ENCODE assay signal across 15 cellular contexts in the genomic region with DNA sequence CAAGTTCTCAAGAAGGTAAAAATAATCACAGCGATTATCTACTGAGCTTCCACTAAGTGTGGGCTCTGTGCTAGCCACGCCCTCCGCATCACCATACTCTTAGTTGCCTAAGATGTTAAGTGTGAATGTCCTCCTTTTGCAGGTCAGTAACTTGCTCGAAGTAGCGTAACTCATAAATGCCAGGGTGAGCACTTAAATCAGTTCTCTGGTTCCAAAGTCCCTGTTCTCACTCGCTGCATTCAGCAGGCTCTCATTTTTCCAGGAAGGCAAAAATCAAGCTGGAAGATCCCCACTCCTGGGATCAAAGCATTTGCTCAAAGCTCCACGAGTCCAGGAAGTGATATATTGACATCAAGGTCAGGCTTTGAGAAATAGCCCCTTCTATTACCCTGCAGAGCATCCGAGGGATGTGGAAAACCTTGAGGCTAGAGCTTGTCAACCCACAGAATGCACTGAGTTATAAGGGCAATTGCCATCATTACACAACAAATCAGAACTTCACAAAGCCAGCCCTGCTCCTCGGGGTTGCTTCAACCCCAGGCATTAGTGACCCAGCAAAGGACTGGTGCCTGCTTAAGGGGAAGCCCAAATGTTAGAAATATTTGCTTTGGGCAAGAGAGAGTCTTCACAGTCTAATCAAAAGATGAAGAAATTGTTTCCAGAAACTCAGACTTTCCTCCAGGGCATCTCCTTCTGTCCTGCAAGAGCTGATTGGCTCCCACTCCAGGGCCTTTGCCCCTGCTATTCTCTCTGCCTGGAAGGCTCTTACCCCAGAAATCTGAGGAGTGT. TPM values are rescaled to one million over a fixed set of nuclear protein-coding genes. Genes with fewer than 3 reads are reported as not detected.
DNase-seq lines count a peak whose midpoint lies in the region; ATAC-seq, FAIRE-seq and TF ChIP-seq lines count a peak whose summit lies in the region.
"Had no signal": no experiment of that assay in that cellular context is flagged by ENCODE, and none has a peak within 500 bp of the region (broad histone marks: within the 10 kb centered on the region; RNA-seq: fewer than 3 reads in every experiment).

No MANE protein-coding gene starts in this region.

- intact Hi-C loops in HepG2 (cut with micrococcal nuclease; ENCODE audit: unreplicated experiment) (no loop called here), right lobe of liver (cut with DNase I) (no loop called here)

- no peaks in the 10 kb centered on the region for H3K27me3 Mint-ChIP-seq in neural crest cell (ENCODE audit: low read depth)

- no peak for TF ChIP-seq RAD21 in HepG2 (CRISPR knock-in tag; IDR thresholded peaks at IDR 0.05)

- ATAC-seq in HepG2 (no peak), right lobe of liver (no peak), HG03520 (IDR thresholded peaks at IDR 0.05; ENCODE audit: unreplicated experiment) (no peak)

- H3K9me3 ChIP-seq in HepG2 (ENCODE audit: low read length) (no peaks in the 10 kb centered on the region), right lobe of liver (no peaks in the 10 kb centered on the region)
- H3K9me3 ChIP-seq: Peyer's patch, SJSA1 had no signal

- TF ChIP-seq CTCF in HepG2 (CRISPR knock-in tag; IDR thresholded peaks at IDR 0.05) (no peak), right lobe of liver (IDR thresholded peaks at IDR 0.05) (no peak), epithelial cell of proximal tubule (conservative IDR thresholded peaks at IDR 0.05; ENCODE audit: low read depth, low read length) (no peak), neural crest cell (conservative IDR thresholded peaks at IDR 0.05) (no peak)

- no peak overlapping the region for H3K4me3 ChIP-seq in HepG2 (replicated peaks in 1 of 3; ENCODE audit: insufficient read depth in 1 of 3, low read depth in 2 of 3, low read length in 3 of 3)
- H3K4me3 ChIP-seq in right lobe of liver, result no peak overlapping the region
- no peak overlapping the region for H3K4me3 ChIP-seq in epithelial cell of proximal tubule (ENCODE audit: low read depth, low read length)
- H3K4me3 ChIP-seq: Peyer's patch, SJSA1 had no signal

- H3K36me3 ChIP-seq in HepG2 (replicated peaks in 1 of 2; ENCODE audit: control insufficient read depth in 1 of 2, insufficient read depth in 2 of 2, low read length in 2 of 2), result no peaks in the 10 kb centered on the region
- H3K36me3 ChIP-seq in right lobe of liver, result no peaks in the 10 kb centered on the region
- H3K36me3 ChIP-seq: Peyer's patch, SJSA1 had no signal

- peak overlapping the region; percentile 30 for H3K27ac Mint-ChIP-seq in neural crest cell (ENCODE audit: unreplicated experiment)
- H3K27ac Mint-ChIP-seq: B cell, HFFc6 had no signal

- CTCF ChIA-PET in HepG2 (lab: Yijun Ruan, JAX; ENCODE audit: low intra/inter-chr PET ratio, low total read pairs), result no interaction called here

- H3K4me3 Mint-ChIP-seq in neural crest cell, result no peak overlapping the region
- H3K4me3 Mint-ChIP-seq: B cell, HFFc6 had no signal

- TF ChIP-seq POLR2A in HepG2 (IDR thresholded peaks at IDR 0.05; ENCODE audit: insufficient read depth in 1 of 2, low read depth in 2 of 2, low read length in 2 of 2) (no peak), right lobe of liver (IDR thresholded peaks at IDR 0.05) (no peak)

- H3K4me1 ChIP-seq in HepG2 (ENCODE audit: insufficient read depth, low read length) (peaks cover 14% of the 10 kb centered on the region), right lobe of liver (no peaks in the 10 kb centered on the region)
- H3K4me1 ChIP-seq: Peyer's patch, SJSA1 had no signal

- no peaks in the 10 kb centered on the region for H3K9me3 Mint-ChIP-seq in neural crest cell
- H3K9me3 Mint-ChIP-seq: HFFc6 had no signal

- 31% methylated on average over 9 of the region's 9 CpGs for WGBS in HepG2 (ENCODE audit: low lambda C conversion rate)
- 62% methylated on average over 8 of the region's 9 CpGs for WGBS in right lobe of liver (ENCODE audit: insufficient coverage, low coverage, low lambda C conversion rate, missing lambda C conversion rate)

- peaks cover 14% of the 10 kb centered on the region for H3K4me1 Mint-ChIP-seq in neural crest cell
- H3K4me1 Mint-ChIP-seq: B cell had no signal

- H3K4me2 ChIP-seq in HepG2 (ENCODE audit: low read depth, low read length), result no peak overlapping the region

- no peak overlapping the region for H3K9ac ChIP-seq in HepG2 (ENCODE audit: insufficient read depth, low read depth, low read length)

- TF ChIP-seq EP300 in HepG2 (IDR thresholded peaks at IDR 0.05; ENCODE audit: low read depth in 2 of 2, low read length in 2 of 2) (no peak), HepG2 (CRISPR knock-in tag; IDR thresholded peaks at IDR 0.05; ENCODE audit: borderline replicate concordance) (no peak)

- H3K27me3 ChIP-seq in HepG2 (ENCODE audit: control insufficient read depth in 1 of 2, insufficient read depth in 2 of 2, low read length in 2 of 2) (peaks cover 0 to 1% of the 10 kb centered on the region in 2 experiments; a peak in 1 of 5 replicates), right lobe of liver (no peaks in the 10 kb centered on the region)
- H3K27me3 ChIP-seq: Peyer's patch, SJSA1 had no signal

- no peak for FAIRE-seq in HepG2 (lab: Jason Lieb, UNC)

- no peak overlapping the region for H2AFZ ChIP-seq in HepG2 (ENCODE audit: low read length)

- in situ Hi-C loops in HepG2 (cut with HindIII; ENCODE audit: extremely low pct_ligation_motif_present, low pct_unique_long_range_greater_than_20kb), result no loop called here

- DNase-seq in HepG2 (ENCODE audit: low spot score), result no peak
- DNase-seq in right lobe of liver, result no peak
- peak; percentile 33 for DNase-seq in epithelial cell of proximal tubule (ENCODE audit: low read depth)
- no peak for DNase-seq in neural crest cell (ENCODE audit: low read depth, low spot score)
- DNase-seq in NCI-H2107 treated with DMSO at 0.1 percent for 48 hours (lab: John Stamatoyannopoulos, UW; ENCODE audit: unreplicated experiment), result no peak
- DNase-seq in activated effector memory CD4-positive, alpha-beta T cell treated with anti-CD3 and anti-CD28 coated beads, Interleukin-2, amount 50 U/mL, for 16 hours, result no peak
- DNase-seq in NCI-H2171 (lab: John Stamatoyannopoulos, UW), result no peak
- DNase-seq: DMS79 treated with DMSO at 0.1 percent for 48 hours, HFFc6, NCI-H1105, NCI-H2081 had no signal

- H3K36me3 Mint-ChIP-seq in neural crest cell (ENCODE audit: low read depth), result no peaks in the 10 kb centered on the region

- no peaks in the 10 kb centered on the region for H4K20me1 ChIP-seq in HepG2 (ENCODE audit: insufficient read depth, low read length)

- POLR2A ChIA-PET in HepG2 (lab: Yijun Ruan, JAX), result no interaction called here

- no TSS peak for BruUV-seq in HepG2 (replicated peaks; lab: Mats Ljungman, UMichigan)

- H3K27ac ChIP-seq in HepG2 (ENCODE audit: extremely low read length, insufficient read depth, low read length) (no peak overlapping the region), right lobe of liver (no peak overlapping the region)
- H3K27ac ChIP-seq: SJSA1 had no signal

- no peaks in the 10 kb centered on the region for H3K79me2 ChIP-seq in HepG2 (ENCODE audit: insufficient read depth, low read length)

TF ChIP-seq in HepG2, 621 proteins besides CTCF, POLR2A, EP300 and RAD21 (continues in another document):
- TF ChIP-seq CSRNP1 (CRISPR knock-in tag; IDR thresholded peaks at IDR 0.05) (no peak), ZNF296 (CRISPR knock-in tag; conservative IDR thresholded peaks at IDR 0.05) (no peak), ZMAT3 (CRISPR knock-in tag; conservative IDR thresholded peaks at IDR 0.05) (no peak), HNF4A (CRISPR knock-in tag; IDR thresholded peaks at IDR 0.05) (peak; percentile 8; the same call in 1 of the 2 replicates), ELF3 (CRISPR knock-in tag; IDR thresholded peaks at IDR 0.05) (no peak), POGZ (CRISPR knock-in tag; IDR thresholded peaks at IDR 0.05) (no peak), SIX4 (CRISPR knock-in tag; IDR thresholded peaks at IDR 0.05) (no peak), ZSCAN29 (CRISPR knock-in tag; conservative IDR thresholded peaks at IDR 0.05) (no peak)

RNA-seq across cellular contexts. Expression of gene SLC30A1, which starts 19.5 kb away (rescaled TPM):
- total RNA-seq in HepG2 (2016; rRNA removed; fragmentation: Illumina TruSeq; extraction: Trizol) (24.4 and 26.8 TPM in 2 replicates), right lobe of liver (10 to 100 TPM; 23.2 to 72.9 (median 48.2) TPM), epithelial cell of proximal tubule (5.4 and 6.9 TPM in 2 replicates), neural crest cell (9.1 and 9.5 TPM in 2 replicates)
- 3.1 and 3.8 TPM in 2 replicates for total RNA-seq in HepG2 (2016; cell fraction: cytosol; rRNA removed; fragmentation: Illumina TruSeq; extraction: Trizol; ENCODE audit: low read depth)
- total RNA-seq in HepG2 (2016; cell fraction: insoluble cytoplasmic fraction; rRNA removed; fragmentation: Illumina TruSeq; extraction: Trizol), result 25.5 and 28.3 TPM in 2 replicates
- 15.5 and 17.6 TPM in 2 replicates for total RNA-seq in HepG2 (2016; cell fraction: membrane; rRNA removed; fragmentation: Illumina TruSeq; extraction: Trizol)
- total RNA-seq in HepG2 (2016; cell fraction: nucleus; rRNA removed; fragmentation: Illumina TruSeq; extraction: Trizol), result 49.0 and 51.0 TPM in 2 replicates
- polyA plus RNA-seq in HepG2 (2011; rRNA removed), result 5.8 and 5.9 TPM in 2 replicates
- polyA plus RNA-seq in HepG2 (2011; cell fraction: cytosol; rRNA removed), result 3.5 and 4.9 TPM in 2 replicates
- polyA plus RNA-seq in HepG2 (2011; cell fraction: nucleus; rRNA removed), result 4.2 and 5.1 TPM in 2 replicates
- polyA plus RNA-seq in HepG2 (2012), result 18.3 and 19.9 TPM in 2 replicates
- 2.5 and 2.6 TPM in 2 replicates for polyA plus RNA-seq in HepG2 (2016; cell fraction: cytosol; fragmentation: Illumina TruSeq; extraction: Trizol; ENCODE audit: low read depth)
- 19.7 and 25.1 TPM in 2 replicates for polyA plus RNA-seq in HepG2 (2016; cell fraction: insoluble cytoplasmic fraction; fragmentation: Illumina TruSeq; extraction: Trizol; ENCODE audit: low read depth)
- polyA plus RNA-seq in HepG2 (2016; cell fraction: membrane; fragmentation: Illumina TruSeq; extraction: Trizol; ENCODE audit: low read depth), result 6.2 and 6.7 TPM in 2 replicates
- polyA plus RNA-seq in HepG2 (2016; cell fraction: nucleus; fragmentation: Illumina TruSeq; extraction: Trizol; ENCODE audit: insufficient read depth, low read depth), result 53.6 and 54.2 TPM in 2 replicates
- polyA minus RNA-seq in HepG2 (2011; rRNA and poly(A)+ RNA removed; ENCODE audit: low replicate concordance), result 9.6 and 24.6 TPM in 2 replicates
- 10.8 and 15.0 TPM in 2 replicates for polyA minus RNA-seq in HepG2 (2011; cell fraction: cytosol; rRNA and poly(A)+ RNA removed)
- 14.9 and 15.0 TPM in 2 replicates for polyA minus RNA-seq in HepG2 (2011; cell fraction: nucleus; rRNA and poly(A)+ RNA removed)
